18 cellular contexts compared by ENCODE assay signal in genomic region chr21:25369524-25370300, GRCh38.
A peak's percentile ranks its signal among the peaks of the same experiment; 100 is the strongest.
DNase-seq lines count a peak whose midpoint lies in the region; FAIRE-seq and TF ChIP-seq lines count a peak whose summit lies in the region.
"Had no signal": no experiment of that assay in that cellular context is flagged by ENCODE, and none has a peak within 500 bp of the region (broad histone marks: within the 10 kb centered on the region; RNA-seq: fewer than 3 reads in every experiment).

No MANE protein-coding gene starts in this region.

- peaks cover 5% of the 10 kb centered on the region for H3K4me1 Mint-ChIP-seq in astrocyte (ENCODE audit: low read depth, unreplicated experiment)
- H3K4me1 Mint-ChIP-seq in nephron progenitor cell: peaks cover 9% of the 10 kb centered on the region
- H3K4me1 Mint-ChIP-seq: activated naive CD4-positive, alpha-beta T cell treated with anti-CD3 and anti-CD28 coated beads, Interleukin-2, amount 10 ng/mL, durations not matched to agents 7 days and 5 days; central memory CD8-positive, alpha-beta T cell; nephron had no signal

- H2AFZ ChIP-seq in astrocyte (ENCODE audit: low read depth, low read length): no peak overlapping the region
- H2AFZ ChIP-seq: hepatocyte had no signal

- H3K9me3 ChIP-seq in astrocyte (ENCODE audit: insufficient read depth, low read depth, low read length): no peaks in the 10 kb centered on the region
- H3K9me3 ChIP-seq: A549, left ventricle myocardium inferior had no signal

- H3K27me3 Mint-ChIP-seq in astrocyte (ENCODE audit: low read depth, unreplicated experiment): no peaks in the 10 kb centered on the region
- no peaks in the 10 kb centered on the region for H3K27me3 Mint-ChIP-seq in nephron progenitor cell (ENCODE audit: low read depth, poor library complexity)
- H3K27me3 Mint-ChIP-seq: central memory CD8-positive, alpha-beta T cell; stimulated activated naive B cell treated with anti-CD40 and anti-IgM and Interleukin-4, amounts not matched to agents 10 μg/mL and 1 μg/mL and 100 μg/mL, for 72 hours had no signal

- no peaks in the 10 kb centered on the region for H3K36me3 Mint-ChIP-seq in astrocyte (ENCODE audit: low read depth, unreplicated experiment)
- no peaks in the 10 kb centered on the region for H3K36me3 Mint-ChIP-seq in nephron progenitor cell (ENCODE audit: low read depth)
- H3K36me3 Mint-ChIP-seq: activated naive CD4-positive, alpha-beta T cell treated with anti-CD3 and anti-CD28 coated beads, Interleukin-2, amount 10 ng/mL, durations not matched to agents 7 days and 5 days; WTC11 had no signal

- H3K4me3 Mint-ChIP-seq in astrocyte (ENCODE audit: unreplicated experiment): no peak overlapping the region
- H3K4me3 Mint-ChIP-seq in nephron progenitor cell: no peak overlapping the region
- H3K4me3 Mint-ChIP-seq: activated naive CD4-positive, alpha-beta T cell treated with anti-CD3 and anti-CD28 coated beads, Interleukin-2, amount 10 ng/mL, durations not matched to agents 7 days and 5 days; central memory CD8-positive, alpha-beta T cell; nephron; stimulated activated naive B cell treated with anti-CD40 and anti-IgM and Interleukin-4, amounts not matched to agents 10 μg/mL and 1 μg/mL and 100 μg/mL, for 72 hours; WTC11 had no signal

- H3K36me3 ChIP-seq in astrocyte (ENCODE audit: insufficient read depth, low read length): no peaks in the 10 kb centered on the region
- H3K36me3 ChIP-seq: left ventricle myocardium inferior had no signal

- no peaks in the 10 kb centered on the region for H4K20me1 ChIP-seq in astrocyte (ENCODE audit: insufficient read depth, low read length)

- no peak overlapping the region for H3K4me3 ChIP-seq in astrocyte (ENCODE audit: insufficient read depth, low read depth, low read length)
- H3K4me3 ChIP-seq: A549, hepatocyte, left ventricle myocardium inferior had no signal

- DNase-seq in HT1080 (ENCODE audit: low read depth) (peak; percentile 4), astrocyte (ENCODE audit: low read depth) (peak; percentile 81), glomerular visceral epithelial cell (ENCODE audit: extremely low spot score) (peak; percentile 46), OCI-M1 (lab: John Stamatoyannopoulos, UW) (no peak), NCI-H2107 treated with DMSO at 0.1 percent for 48 hours (lab: John Stamatoyannopoulos, UW; ENCODE audit: unreplicated experiment) (no peak), nephron progenitor cell (no peak)
- DNase-seq in activated T-cell treated with anti-CD3 and anti-CD28 coated beads, Interleukin-2, amount 50 U/mL, for 48 hours: no peak
- DNase-seq: activated naive CD4-positive, alpha-beta T cell treated with anti-CD3 and anti-CD28 coated beads, Interleukin-2, amount 10 ng/mL, durations not matched to agents 7 days and 5 days; left ventricle myocardium inferior; NCI-H1105; stimulated activated naive B cell treated with anti-CD40 and anti-IgM and Interleukin-4, amounts not matched to agents 10 μg/mL and 1 μg/mL and 100 μg/mL, for 72 hours; trophoblast cell had no signal

- peak; percentile 27 for FAIRE-seq in A204.1 (lab: Jason Lieb, UNC)
- peak; percentile 69 for FAIRE-seq in astrocyte (lab: Jason Lieb, UNC)
- FAIRE-seq: A549 had no signal

- peak overlapping the region; percentile 85 for H3K27ac Mint-ChIP-seq in astrocyte (ENCODE audit: unreplicated experiment)
- H3K27ac Mint-ChIP-seq in nephron progenitor cell: no peak overlapping the region
- H3K27ac Mint-ChIP-seq: activated naive CD4-positive, alpha-beta T cell treated with anti-CD3 and anti-CD28 coated beads, Interleukin-2, amount 10 ng/mL, durations not matched to agents 7 days and 5 days; nephron; stimulated activated naive B cell treated with anti-CD40 and anti-IgM and Interleukin-4, amounts not matched to agents 10 μg/mL and 1 μg/mL and 100 μg/mL, for 72 hours; WTC11 had no signal

- H3K27me3 ChIP-seq in astrocyte (ENCODE audit: insufficient read depth, low read length): no peaks in the 10 kb centered on the region
- H3K27me3 ChIP-seq: hepatocyte had no signal

- H3K9me3 Mint-ChIP-seq in astrocyte (ENCODE audit: unreplicated experiment): no peaks in the 10 kb centered on the region
- no peaks in the 10 kb centered on the region for H3K9me3 Mint-ChIP-seq in nephron progenitor cell
- H3K9me3 Mint-ChIP-seq: activated naive CD4-positive, alpha-beta T cell treated with anti-CD3 and anti-CD28 coated beads, Interleukin-2, amount 10 ng/mL, durations not matched to agents 7 days and 5 days; central memory CD8-positive, alpha-beta T cell; nephron; stimulated activated naive B cell treated with anti-CD40 and anti-IgM and Interleukin-4, amounts not matched to agents 10 μg/mL and 1 μg/mL and 100 μg/mL, for 72 hours; WTC11 had no signal

- H3K9ac ChIP-seq in astrocyte (ENCODE audit: low read length): peak overlapping the region; percentile 27

- H3K4me1 ChIP-seq in astrocyte (ENCODE audit: insufficient read depth, low read length): peaks cover 19% of the 10 kb centered on the region
- H3K4me1 ChIP-seq: A549, left ventricle myocardium inferior had no signal

- H3K27ac ChIP-seq in astrocyte (ENCODE audit: low read depth, low read length): peak overlapping the region; percentile 91
- H3K27ac ChIP-seq: A549, hepatocyte, left ventricle myocardium inferior had no signal

- no peak for TF ChIP-seq CTCF in astrocyte (IDR thresholded peaks at IDR 0.05; ENCODE audit: insufficient read depth, low read depth, low read length)
- TF ChIP-seq CTCF in nephron progenitor cell (IDR thresholded peaks at IDR 0.05): no peak

- no peaks in the 10 kb centered on the region for H3K79me2 ChIP-seq in astrocyte (ENCODE audit: insufficient read depth, low read length)
- H3K79me2 ChIP-seq: hepatocyte had no signal

- peak overlapping the region; percentile 54 for H3K4me2 ChIP-seq in astrocyte (ENCODE audit: low read length)
- H3K4me2 ChIP-seq: A549, hepatocyte had no signal

Comparison
In these comparisons a context has a peak if more than half of its experiments do, and no peak if none do; other contexts are left out.
1. DNase-seq: peak in HT1080 (single experiment), astrocyte (single experiment) and glomerular visceral epithelial cell (single experiment); none in OCI-M1 (single experiment), activated T-cell treated with anti-CD3 and anti-CD28 coated beads, Interleukin-2, amount 50 U/mL, for 48 hours (0 of 2), NCI-H2107 treated with DMSO at 0.1 percent for 48 hours (single experiment) and nephron progenitor cell (single experiment).